In genomic region chr17:48025040-48025903, GRCh38 we compare ENCODE assay signal across 8 cellular contexts. TPM values are rescaled to one million over a fixed set of nuclear protein-coding genes. Genes with fewer than 3 reads are reported as not detected.
A peak's percentile ranks its signal among the peaks of the same experiment; 100 is the strongest.
DNase-seq lines count a peak whose midpoint lies in the region; ATAC-seq and TF ChIP-seq lines count a peak whose summit lies in the region.

No MANE protein-coding gene starts in this region.

- H3K27ac ChIP-seq in WERI-Rb-1 = no peak overlapping the region
- peak overlapping the region; percentile 89 for H3K27ac ChIP-seq in mammary epithelial cell (ENCODE audit: insufficient read depth, low read depth, low read length)
- peak overlapping the region in 20 of 21 experiments; percentile 11 to 76 (median 59) for H3K27ac ChIP-seq in skin epidermis

- CTCF ChIA-PET in AG04449 (lab: Yijun Ruan, JAX) (interaction anchor here (0.6 to 7.9 kb wide), 31 partner anchors 11 to 593 kb away, joined by 3 to 305 read pairs (median 6); partner anchors contain the start of genes CBX1, CDK5RAP3, COPZ2 and NFE2L1), mammary epithelial cell (lab: Charles Lee; ENCODE audit: low non-redundant PET) (interaction anchor here (0.5 to 1.1 kb wide), 6 partner anchors 30 to 300 kb away, joined by 3 to 5 read pairs (median 4); no protein-coding TSS in a partner anchor)

- peak overlapping the region; percentile 81 for H3K9ac ChIP-seq in mammary epithelial cell (ENCODE audit: insufficient read depth, low read length)

- H4K20me1 ChIP-seq in mammary epithelial cell (ENCODE audit: insufficient read depth, low read length) = no peaks in the 10 kb centered on the region

- TSS peak; percentile 48 for BruUV-seq in mammary epithelial cell (replicated peaks; lab: Mats Ljungman, UMichigan)

- H3K9me3 ChIP-seq in WERI-Rb-1 (ENCODE audit: severe bottlenecking) (no peaks in the 10 kb centered on the region), mammary epithelial cell (replicated peaks; ENCODE audit: insufficient read depth, low read length) (no peaks in the 10 kb centered on the region)

- H2AFZ ChIP-seq in mammary epithelial cell (ENCODE audit: low read depth, low read length) = peak overlapping the region; percentile 87

- peak; percentile 65 for ATAC-seq in GM18870 (IDR thresholded peaks at IDR 0.05; ENCODE audit: unreplicated experiment)
- ATAC-seq in HG03159 (IDR thresholded peaks at IDR 0.05; ENCODE audit: unreplicated experiment) = peak; percentile 81

- H3K79me2 ChIP-seq in mammary epithelial cell (ENCODE audit: insufficient read depth, low read length) = no peaks in the 10 kb centered on the region

- WGBS in mammary epithelial cell (ENCODE audit: low coverage, missing lambda C conversion rate) = under 1% methylated on average over 30 of the region's 56 CpGs

- H3K36me3 ChIP-seq in WERI-Rb-1 (no peaks in the 10 kb centered on the region), mammary epithelial cell (ENCODE audit: insufficient read depth, low read length) (no peaks in the 10 kb centered on the region)

- DNase-seq in AG04449 (ENCODE audit: low read depth, low spot score) = peak; percentile 79
- peak; percentile 99 for DNase-seq in NCI-H2227 (lab: John Stamatoyannopoulos, UW; ENCODE audit: unreplicated experiment)
- DNase-seq in WERI-Rb-1 = peak; percentile 98
- DNase-seq in mammary epithelial cell = peak; percentile 94
- peak; percentile 90 for DNase-seq in iPS-NIHi11 (ENCODE audit: low spot score)

- H3K27me3 ChIP-seq in WERI-Rb-1 (ENCODE audit: insufficient read depth, low read depth, severe bottlenecking) = peaks cover 5% of the 10 kb centered on the region
- no peaks in the 10 kb centered on the region for H3K27me3 ChIP-seq in mammary epithelial cell (ENCODE audit: insufficient read depth, low read length)

- H3K4me2 ChIP-seq in mammary epithelial cell (ENCODE audit: insufficient read depth, low read depth, low read length) = peak overlapping the region; percentile 91

- intact Hi-C loops in mammary epithelial cell (cut with micrococcal nuclease) = loop anchor here (1.0 to 10.0 kb wide), 8 partner anchors 102 to 850 kb away; no protein-coding TSS in a partner anchor

- peaks cover 37% of the 10 kb centered on the region for H3K4me1 ChIP-seq in mammary epithelial cell (ENCODE audit: insufficient read depth, low read length)

- in situ Hi-C loops in mammary epithelial cell (cut with MboI; ENCODE audit: low sequenced_read_pairs in 2 of 2) = loop anchor here (5.0 to 10.0 kb wide), 3 partner anchors 47 to 110 kb away; no protein-coding TSS in a partner anchor

- dilution Hi-C loops in mammary epithelial cell (cut with HindIII; ENCODE audit: low sequenced_read_pairs) = loop anchor here (5.0 kb wide), 1 partner anchor 37 kb away; no protein-coding TSS in a partner anchor

- TF ChIP-seq CTCF in AG04449 (IDR thresholded peaks at IDR 0.05; ENCODE audit: insufficient read depth, low read length, missing control alignments) (peak; percentile 82), WERI-Rb-1 (IDR thresholded peaks at IDR 0.05; ENCODE audit: low read depth, low read length) (peak; percentile 89), mammary epithelial cell (conservative IDR thresholded peaks at IDR 0.05 in 1 of 2, IDR thresholded peaks at IDR 0.05 in 1 of 2; ENCODE audit: extremely low read depth in 1 of 2, insufficient read depth in 1 of 2, low read depth in 1 of 2, low read length in 2 of 2) (peak; percentile 67 to 85)

- POLR2A ChIA-PET in AG04449 (lab: Yijun Ruan, JAX) = interaction anchor here (0.7 to 3.1 kb wide), 12 partner anchors 11 to 550 kb away, joined by 3 to 36 read pairs (median 6); partner anchors contain the start of genes CBX1, NFE2L1 and SNX11

- H3K4me3 ChIP-seq in AG04449 (ENCODE audit: low read depth, low read length) = peak overlapping the region; percentile 71
- H3K4me3 ChIP-seq in WERI-Rb-1 (ENCODE audit: low read depth, low read length) = peak overlapping the region; percentile 57
- H3K4me3 ChIP-seq in mammary epithelial cell (replicated peaks in 1 of 3; ENCODE audit: insufficient read depth in 1 of 3, low read depth in 2 of 3, low read length in 3 of 3) = peak overlapping the region; percentile 47 to 55 (median 52)
- H3K4me3 ChIP-seq in skin epidermis = peak overlapping the region; percentile 26 to 46 (median 38)

RNA-seq across cellular contexts. Expression of gene COPZ2, which starts 12.3 kb away (rescaled TPM):
- 10 to 100 TPM; 11.2 to 46.2 TPM for total RNA-seq in mammary epithelial cell
- 15.6 TPM for polyA plus RNA-seq in mammary epithelial cell
- polyA minus RNA-seq in mammary epithelial cell = 14.1 TPM

RNA-seq across cellular contexts. Expression of gene NFE2L1, which starts 22.9 kb away (rescaled TPM):
- total RNA-seq in mammary epithelial cell = 100 to 1,000 TPM; 283 to 291 TPM
- polyA plus RNA-seq in mammary epithelial cell = 138 TPM
- 315 TPM for polyA minus RNA-seq in mammary epithelial cell

RNA-seq across cellular contexts. Expression of gene CDK5RAP3, which starts 54.4 kb away (rescaled TPM):
- 100 to 1,000 TPM in 1 of 2 donors, 10 to 100 TPM in 1; 35.3 to 116 TPM for total RNA-seq in mammary epithelial cell
- 70.6 TPM for polyA plus RNA-seq in mammary epithelial cell
- 121 TPM for polyA minus RNA-seq in mammary epithelial cell
